20 cellular contexts compared by ENCODE assay signal in the genomic region with DNA sequence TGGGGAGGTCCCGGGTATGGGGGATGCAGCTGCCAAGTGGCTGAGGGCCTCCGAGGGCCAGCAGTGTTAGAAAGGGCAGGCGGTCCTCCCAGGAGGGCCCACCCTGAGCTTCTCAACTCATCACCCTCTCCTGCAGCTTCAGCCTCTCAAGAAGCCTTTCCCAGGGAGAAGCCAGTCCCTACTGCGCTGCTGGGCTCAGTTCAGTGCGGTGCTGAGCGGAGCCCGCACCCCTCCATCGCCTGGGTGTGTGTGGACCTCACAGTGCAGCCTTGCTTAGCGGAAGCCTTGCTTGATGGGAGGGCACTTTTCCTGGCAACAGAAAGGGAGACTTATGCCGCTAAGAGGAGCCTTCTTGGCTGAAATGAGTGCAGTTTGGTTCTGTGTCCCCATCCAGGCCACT.
"Had no signal": no experiment of that assay in that cellular context is flagged by ENCODE, and none has a peak within 500 bp of the region (broad histone marks: within the 10 kb centered on the region; RNA-seq: fewer than 3 reads in every experiment).

No MANE protein-coding gene starts in this region.

- H2AFZ ChIP-seq: neural progenitor cell had no signal

- H3K9ac ChIP-seq: neural progenitor cell had no signal

- H3K9me3 Mint-ChIP-seq: dendritic cell treated with granulocyte-macrophage colony-stimulating factor and Interleukin-4, amounts not matched to agents 40 ng/mL and 50 ng/mL, for 4 days; endodermal cell; natural killer cell treated with Interleukin-12 subunit alpha and Interleukin-12 subunit beta and Interleukin-15 and Interleukin-18, amount 100 ng/mL, for 72 hours; neural progenitor cell; stimulated activated memory B cell treated with anti-CD40 and anti-IgM and Interleukin-4, amounts not matched to agents 10 μg/mL and 1 μg/mL and 100 μg/mL, for 72 hours; stimulated activated naive CD8-positive, alpha-beta T cell treated with anti-CD3 and anti-CD28 coated beads, Interleukin-15, Interleukin-2, amounts not matched to agents 100 ng/mL and 50 ng/mL, for 24 hours had no signal

- H3K27ac Mint-ChIP-seq: dendritic cell treated with granulocyte-macrophage colony-stimulating factor and Interleukin-4, amounts not matched to agents 40 ng/mL and 50 ng/mL, for 4 days; endodermal cell; natural killer cell treated with Interleukin-12 subunit alpha and Interleukin-12 subunit beta and Interleukin-15 and Interleukin-18, amount 100 ng/mL, for 72 hours; neural progenitor cell; stimulated activated memory B cell treated with anti-CD40 and anti-IgM and Interleukin-4, amounts not matched to agents 10 μg/mL and 1 μg/mL and 100 μg/mL, for 72 hours; stimulated activated naive CD8-positive, alpha-beta T cell treated with anti-CD3 and anti-CD28 coated beads, Interleukin-15, Interleukin-2, amounts not matched to agents 100 ng/mL and 50 ng/mL, for 24 hours had no signal

- H3K9me3 ChIP-seq: gastrocnemius medialis, lower lobe of right lung, ovary, psoas muscle, spleen, thoracic aorta, transverse colon, upper lobe of right lung, uterus had no signal

- H3K4me3 Mint-ChIP-seq: dendritic cell treated with granulocyte-macrophage colony-stimulating factor and Interleukin-4, amounts not matched to agents 40 ng/mL and 50 ng/mL, for 4 days; endodermal cell; natural killer cell treated with Interleukin-12 subunit alpha and Interleukin-12 subunit beta and Interleukin-15 and Interleukin-18, amount 100 ng/mL, for 72 hours; neural progenitor cell; stimulated activated memory B cell treated with anti-CD40 and anti-IgM and Interleukin-4, amounts not matched to agents 10 μg/mL and 1 μg/mL and 100 μg/mL, for 72 hours; stimulated activated naive CD8-positive, alpha-beta T cell treated with anti-CD3 and anti-CD28 coated beads, Interleukin-15, Interleukin-2, amounts not matched to agents 100 ng/mL and 50 ng/mL, for 24 hours had no signal

- H3K27ac ChIP-seq: epithelial cell of prostate, gastrocnemius medialis, lower lobe of right lung, neural progenitor cell, ovary, psoas muscle, skin epidermis, spleen, thoracic aorta, transverse colon, upper lobe of right lung, uterus had no signal

- H3K4me3 ChIP-seq: gastrocnemius medialis, lower lobe of right lung, neural progenitor cell, ovary, psoas muscle, skin epidermis, spleen, thoracic aorta, transverse colon, upper lobe of right lung, uterus had no signal

- ATAC-seq: gastrocnemius medialis; left ventricle myocardium superior; lower lobe of right lung; natural killer cell treated with Interleukin-12 subunit alpha and Interleukin-12 subunit beta and Interleukin-15 and Interleukin-18, amount 100 ng/mL, for 72 hours; right cardiac atrium; upper lobe of right lung had no signal

- DNase-seq: gastrocnemius medialis, left ventricle myocardium superior, lower lobe of right lung, occipital lobe, psoas muscle, right cardiac atrium, upper lobe of right lung, uterus had no signal

- H3K36me3 Mint-ChIP-seq: natural killer cell treated with Interleukin-12 subunit alpha and Interleukin-12 subunit beta and Interleukin-15 and Interleukin-18, amount 100 ng/mL, for 72 hours; neural progenitor cell; stimulated activated memory B cell treated with anti-CD40 and anti-IgM and Interleukin-4, amounts not matched to agents 10 μg/mL and 1 μg/mL and 100 μg/mL, for 72 hours had no signal

- H3K27me3 ChIP-seq: gastrocnemius medialis, neural progenitor cell, ovary, spleen, transverse colon, upper lobe of right lung, uterus had no signal

- H3K36me3 ChIP-seq: gastrocnemius medialis, lower lobe of right lung, neural progenitor cell, ovary, thoracic aorta, transverse colon, uterus had no signal

- H3K4me2 ChIP-seq: neural progenitor cell had no signal

- H3K27me3 Mint-ChIP-seq: dendritic cell treated with granulocyte-macrophage colony-stimulating factor and Interleukin-4, amounts not matched to agents 40 ng/mL and 50 ng/mL, for 4 days; natural killer cell treated with Interleukin-12 subunit alpha and Interleukin-12 subunit beta and Interleukin-15 and Interleukin-18, amount 100 ng/mL, for 72 hours; stimulated activated memory B cell treated with anti-CD40 and anti-IgM and Interleukin-4, amounts not matched to agents 10 μg/mL and 1 μg/mL and 100 μg/mL, for 72 hours; stimulated activated naive CD8-positive, alpha-beta T cell treated with anti-CD3 and anti-CD28 coated beads, Interleukin-15, Interleukin-2, amounts not matched to agents 100 ng/mL and 50 ng/mL, for 24 hours had no signal
